20 cellular contexts compared by ENCODE assay signal in the genomic region with DNA sequence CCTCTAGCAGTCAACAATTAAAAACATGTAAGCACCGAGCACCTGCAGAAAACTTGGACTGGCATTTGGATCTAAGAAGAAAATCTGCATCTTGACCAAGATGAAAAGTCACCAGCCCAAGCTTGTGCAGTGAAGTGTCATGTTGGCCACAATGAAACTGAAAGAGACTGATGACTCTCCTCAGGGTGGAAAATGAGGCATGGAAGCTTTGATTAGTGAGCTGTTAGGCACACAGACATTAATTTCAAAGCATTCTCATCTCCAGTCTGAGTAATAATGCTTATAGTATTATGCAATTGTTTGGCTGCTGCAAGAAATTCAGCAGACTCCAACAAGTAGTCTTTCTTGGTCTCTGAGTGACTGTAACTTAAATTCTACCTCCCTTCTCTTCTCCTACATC.
DNase-seq lines count a peak whose midpoint lies in the region; ATAC-seq and TF ChIP-seq lines count a peak whose summit lies in the region.
"Had no signal": no experiment of that assay in that cellular context is flagged by ENCODE, and none has a peak within 500 bp of the region (broad histone marks: within the 10 kb centered on the region; RNA-seq: fewer than 3 reads in every experiment).

No MANE protein-coding gene starts in this region.

- no peaks in the 10 kb centered on the region for H3K79me2 ChIP-seq in OCI-LY7 (ENCODE audit: insufficient read depth, low read depth, low read length)

- H3K36me3 ChIP-seq in BJ (ENCODE audit: control insufficient read depth, insufficient read depth, low read length) (no peaks in the 10 kb centered on the region), adipocyte (ENCODE audit: control insufficient read depth, insufficient read depth, low read length, severe bottlenecking) (peaks cover 11% of the 10 kb centered on the region), OCI-LY7 (ENCODE audit: insufficient read depth, low read length) (no peaks in the 10 kb centered on the region)
- H3K36me3 ChIP-seq: left ventricle myocardium inferior, neural progenitor cell had no signal

- TF ChIP-seq CTCF in BJ (IDR thresholded peaks at IDR 0.05; ENCODE audit: insufficient read depth, low read depth, low read length): no peak
- TF ChIP-seq CTCF in OCI-LY7 (conservative IDR thresholded peaks at IDR 0.05; ENCODE audit: low read length): no peak

- H4K20me1 ChIP-seq in OCI-LY7 (ENCODE audit: insufficient read depth, low read length): no peaks in the 10 kb centered on the region

- CTCF ChIA-PET in BJ (lab: Yijun Ruan, JAX): no interaction called here
- CTCF ChIA-PET in OCI-LY7 (lab: Charles Lee; ENCODE audit: unreplicated experiment): no interaction called here

- peak; percentile 60 for ATAC-seq in GM18907 (IDR thresholded peaks at IDR 0.05; ENCODE audit: unreplicated experiment)

- no peak overlapping the region for H3K4me3 ChIP-seq in BJ (ENCODE audit: low read depth, low read length)
- H3K4me3 ChIP-seq in adipocyte (ENCODE audit: low read length): no peak overlapping the region
- no peak overlapping the region for H3K4me3 ChIP-seq in OCI-LY7 (ENCODE audit: low read depth, low read length, poor library complexity, severe bottlenecking)
- H3K4me3 ChIP-seq: dorsolateral prefrontal cortex, left ventricle myocardium inferior, neural progenitor cell had no signal

- intact Hi-C loops in OCI-LY7 (cut with micrococcal nuclease; ENCODE audit: unreplicated experiment): no loop called here

- in situ Hi-C loops in KBM-7 (cut with MboI; ENCODE audit: low pct_unique_long_range_greater_than_20kb, low sequenced_read_pairs): no loop called here

- peaks cover 2% of the 10 kb centered on the region for H3K9me3 ChIP-seq in adipocyte (ENCODE audit: control insufficient read depth, low read length)
- H3K9me3 ChIP-seq in OCI-LY7 (ENCODE audit: low read length): no peaks in the 10 kb centered on the region
- H3K9me3 ChIP-seq: left ventricle myocardium inferior had no signal

- POLR2A ChIA-PET in BJ (lab: Charles Lee): no interaction called here
- POLR2A ChIA-PET in OCI-LY7 (lab: Charles Lee): no interaction called here

- no peaks in the 10 kb centered on the region for H3K9me2 ChIP-seq in OCI-LY7 (ENCODE audit: insufficient read depth, low read length)

- no peak overlapping the region for H3K27ac ChIP-seq in OCI-LY7 (ENCODE audit: low read depth, low read length, poor library complexity, severe bottlenecking)
- H3K27ac ChIP-seq: dorsolateral prefrontal cortex, left ventricle myocardium inferior, neural progenitor cell, RWPE1 had no signal

- H3K4me2 ChIP-seq in OCI-LY7 (ENCODE audit: low read length): no peak overlapping the region
- H3K4me2 ChIP-seq: neural progenitor cell had no signal

- H3K4me1 ChIP-seq in adipocyte (ENCODE audit: control insufficient read depth, insufficient read depth, low read length): peaks cover 10% of the 10 kb centered on the region
- no peaks in the 10 kb centered on the region for H3K4me1 ChIP-seq in OCI-LY7 (ENCODE audit: insufficient read depth, low read length, poor library complexity, severe bottlenecking)

- H3K27me3 ChIP-seq in BJ (ENCODE audit: control insufficient read depth, insufficient read depth, low read length) (no peaks in the 10 kb centered on the region), adipocyte (replicated peaks; ENCODE audit: control insufficient read depth, insufficient read depth, low read length) (peaks cover 3% of the 10 kb centered on the region)
- H3K27me3 ChIP-seq: neural progenitor cell had no signal

- DNase-seq in BJ (ENCODE audit: low read depth) (peak; percentile 10), adipocyte (ENCODE audit: low read depth) (peak; percentile 24), kidney tubule cell (ENCODE audit: low spot score) (peak; percentile 55), KBM-7 (no peak), NCI-H2107 treated with DMSO at 0.1 percent for 48 hours (lab: John Stamatoyannopoulos, UW; ENCODE audit: unreplicated experiment) (no peak), OCI-LY7 (ENCODE audit: low spot score) (no peak)
- no peak for DNase-seq in central memory CD4-positive, alpha-beta T cell
- DNase-seq: activated T-cell treated with anti-CD3 and anti-CD28 coated beads, Interleukin-2, amount 50 U/mL, for 48 hours; CD8-positive, alpha-beta memory T cell; DMS79; dorsolateral prefrontal cortex; erythroblast; left ventricle myocardium inferior; NCI-H1694 treated with DMSO at 0.1 percent for 48 hours; NK-92 treated with Interleukin-12 subunit alpha and Interleukin-12 subunit beta, amount 100 ng/mL, for 24 hours; stimulated activated CD4-positive, alpha-beta T cell treated with anti-CD3 and anti-CD28 coated beads, Interleukin-12 subunit alpha, Interleukin-12 subunit beta, amount 100 ng/mL, for 4 hours; T1000 had no signal

- no TSS peak for BruUV-seq in OCI-LY7 (replicated peaks; lab: Mats Ljungman, UMichigan)

- no peak overlapping the region for H2AFZ ChIP-seq in OCI-LY7 (ENCODE audit: low read length)
- H2AFZ ChIP-seq: neural progenitor cell had no signal

- H3K9ac ChIP-seq in adipocyte (ENCODE audit: low read length): no peak overlapping the region
- H3K9ac ChIP-seq: neural progenitor cell had no signal

Comparison
In these comparisons a context has a peak if more than half of its experiments do, and no peak if none do; other contexts are left out.
1. DNase-seq: peak in BJ (single experiment), adipocyte (single experiment) and kidney tubule cell (single experiment); none in KBM-7 (single experiment), NCI-H2107 treated with DMSO at 0.1 percent for 48 hours (single experiment), central memory CD4-positive, alpha-beta T cell (single experiment) and OCI-LY7 (single experiment).